1 cellular context compared by ENCODE assay signal in the genomic region with DNA sequence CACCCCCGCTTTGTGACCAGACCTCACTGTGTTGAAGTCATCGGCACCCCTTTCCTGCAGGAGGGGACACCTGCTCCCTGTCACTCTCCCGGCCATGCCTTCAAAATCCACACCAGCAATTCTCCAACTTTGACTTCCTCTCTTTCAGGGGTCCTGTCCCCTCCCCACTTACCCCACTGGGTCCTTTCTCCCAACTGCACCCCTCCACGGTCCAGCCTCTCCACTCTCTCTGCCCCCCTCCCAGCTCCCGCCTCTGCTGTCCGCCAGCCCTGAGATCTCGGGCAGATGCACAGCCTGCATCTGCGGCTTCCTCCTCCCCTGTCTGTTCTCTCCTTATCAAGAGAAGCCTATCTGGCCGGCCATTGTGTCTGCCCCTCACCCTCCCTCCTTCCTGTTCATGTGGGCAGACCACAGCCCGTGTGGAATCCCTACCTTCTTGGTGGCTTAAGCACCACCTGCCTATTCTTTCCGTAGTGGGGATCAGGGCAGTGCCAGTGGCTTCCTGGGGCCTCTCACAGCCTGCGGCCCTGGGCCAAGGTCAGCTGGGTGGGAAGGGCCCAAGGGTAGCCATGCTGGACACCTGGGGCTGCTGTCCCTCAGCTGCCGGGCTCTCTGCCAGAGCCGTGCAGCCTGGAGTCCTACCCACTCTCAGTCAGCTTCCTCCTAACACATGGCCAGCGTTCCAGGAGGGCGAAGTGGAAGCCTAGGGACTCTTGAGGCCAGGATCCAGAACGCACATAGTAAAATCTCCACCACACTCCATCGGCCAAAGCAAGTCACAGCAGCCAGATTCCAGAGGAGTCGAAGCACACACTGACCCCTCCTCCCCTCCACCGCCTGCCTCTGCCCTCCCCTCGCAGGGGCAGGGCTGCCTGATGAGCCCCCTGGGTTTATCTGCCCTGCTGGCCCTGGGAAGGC.
TF ChIP-seq lines count a peak whose summit lies in the region.

No MANE protein-coding gene starts in this region.

TF ChIP-seq in HEK293, 187 proteins besides CTCF, POLR2A, EP300 and RAD21 (continued from another document and continues in another):
- TF ChIP-seq ZNF157 (tag by site-specific recombination; IDR thresholded peaks at IDR 0.05) (no peak), ZNF114 (tag by site-specific recombination; IDR thresholded peaks at IDR 0.05) (no peak), ZNF140 (tag by site-specific recombination; IDR thresholded peaks at IDR 0.05) (no peak), ZNF791 (tag by site-specific recombination; IDR thresholded peaks at IDR 0.05) (no peak), ZNF544 (tag by site-specific recombination; IDR thresholded peaks at IDR 0.05) (no peak), SP3 (tag by site-specific recombination; IDR thresholded peaks at IDR 0.05) (no peak), ZNF221 (tag by site-specific recombination; IDR thresholded peaks at IDR 0.05; ENCODE audit: borderline replicate concordance) (no peak), YY1 (tag by site-specific recombination; IDR thresholded peaks at IDR 0.05) (0 out of 2 replicates have a peak, but pooled peaks have one; percentile 35), ZNF704 (tag by site-specific recombination; IDR thresholded peaks at IDR 0.05) (no peak), ZNF350 (tag by site-specific recombination; IDR thresholded peaks at IDR 0.05) (no peak), ZEB2 (tag by site-specific recombination; IDR thresholded peaks at IDR 0.05) (no peak; the same call in 1 of the 2 replicates), ZNF394 (tag by site-specific recombination; IDR thresholded peaks at IDR 0.05; ENCODE audit: borderline replicate concordance) (no peak), MYNN (tag by site-specific recombination; IDR thresholded peaks at IDR 0.05; ENCODE audit: borderline replicate concordance) (no peak), SP2 (tag by site-specific recombination; IDR thresholded peaks at IDR 0.05) (no peak), HOXD13 (CRISPR knock-in tag; IDR thresholded peaks at IDR 0.05; ENCODE audit: borderline replicate concordance) (no peak), ZNF571 (tag by site-specific recombination; IDR thresholded peaks at IDR 0.05) (no peak), ZBTB11 (tag by site-specific recombination; conservative IDR thresholded peaks at IDR 0.05; ENCODE audit: low read depth) (no peak), ZNF558 (tag by site-specific recombination; IDR thresholded peaks at IDR 0.05) (no peak), ZNF138 (tag by site-specific recombination; IDR thresholded peaks at IDR 0.05; ENCODE audit: borderline replicate concordance) (no peak), ZNF24 (tag by site-specific recombination; IDR thresholded peaks at IDR 0.05) (no peak), ZNF664 (tag by site-specific recombination; IDR thresholded peaks at IDR 0.05) (no peak), ZIC2 (tag by site-specific recombination; IDR thresholded peaks at IDR 0.05) (peak; percentile 73), ZNF629 (tag by site-specific recombination; IDR thresholded peaks at IDR 0.05) (no peak), ZNF843 (tag by site-specific recombination; IDR thresholded peaks at IDR 0.05) (peak; percentile 9; the same call in 1 of the 2 replicates), BCL11B (tag by site-specific recombination; IDR thresholded peaks at IDR 0.05; ENCODE audit: low read depth) (no peak), ZBTB20 (tag by site-specific recombination; IDR thresholded peaks at IDR 0.05) (no peak; the same call in 1 of the 2 replicates), ZNF521 (tag by site-specific recombination; IDR thresholded peaks at IDR 0.05) (no peak), ZNF202 (tag by site-specific recombination; IDR thresholded peaks at IDR 0.05; ENCODE audit: borderline replicate concordance) (no peak), ZNF175 (tag by site-specific recombination; IDR thresholded peaks at IDR 0.05) (no peak), ZSCAN23 (tag by site-specific recombination; IDR thresholded peaks at IDR 0.05) (no peak), KLF10 (tag by site-specific recombination; IDR thresholded peaks at IDR 0.05) (no peak), ZNF2 (tag by site-specific recombination; IDR thresholded peaks at IDR 0.05) (no peak), ZNF514 (tag by site-specific recombination; IDR thresholded peaks at IDR 0.05) (no peak), ZBTB8A (tag by site-specific recombination; IDR thresholded peaks at IDR 0.05) (no peak), ZNF324 (tag by site-specific recombination; IDR thresholded peaks at IDR 0.05) (no peak), ZNF670 (tag by site-specific recombination; IDR thresholded peaks at IDR 0.05; ENCODE audit: low read depth) (no peak), ZNF10 (tag by site-specific recombination; IDR thresholded peaks at IDR 0.05) (no peak), GFI1B (tag by site-specific recombination; IDR thresholded peaks at IDR 0.05) (no peak), KLF16 (tag by site-specific recombination; IDR thresholded peaks at IDR 0.05) (no peak), ZBTB21 (tag by site-specific recombination; IDR thresholded peaks at IDR 0.05) (no peak), ZNF76 (tag by site-specific recombination; IDR thresholded peaks at IDR 0.05; ENCODE audit: borderline replicate concordance, low read depth) (no peak), ZNF548 (tag by site-specific recombination; IDR thresholded peaks at IDR 0.05) (no peak), ZNF16 (tag by site-specific recombination; IDR thresholded peaks at IDR 0.05; ENCODE audit: low read depth) (no peak), ZNF837 (tag by site-specific recombination; IDR thresholded peaks at IDR 0.05) (no peak)
- TF ChIP-seq, protein P1, sequence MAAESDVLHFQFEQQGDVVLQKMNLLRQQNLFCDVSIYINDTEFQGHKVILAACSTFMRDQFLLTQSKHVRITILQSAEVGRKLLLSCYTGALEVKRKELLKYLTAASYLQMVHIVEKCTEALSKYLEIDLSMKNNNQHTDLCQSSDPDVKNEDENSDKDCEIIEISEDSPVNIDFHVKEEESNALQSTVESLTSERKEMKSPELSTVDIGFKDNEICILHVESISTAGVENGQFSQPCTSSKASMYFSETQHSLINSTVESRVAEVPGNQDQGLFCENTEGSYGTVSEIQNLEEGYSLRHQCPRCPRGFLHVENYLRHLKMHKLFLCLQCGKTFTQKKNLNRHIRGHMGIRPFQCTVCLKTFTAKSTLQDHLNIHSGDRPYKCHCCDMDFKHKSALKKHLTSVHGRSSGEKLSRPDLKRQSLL (tag by site-specific recombination; IDR thresholded peaks at IDR 0.05): no peak
- TF ChIP-seq, protein P2, sequence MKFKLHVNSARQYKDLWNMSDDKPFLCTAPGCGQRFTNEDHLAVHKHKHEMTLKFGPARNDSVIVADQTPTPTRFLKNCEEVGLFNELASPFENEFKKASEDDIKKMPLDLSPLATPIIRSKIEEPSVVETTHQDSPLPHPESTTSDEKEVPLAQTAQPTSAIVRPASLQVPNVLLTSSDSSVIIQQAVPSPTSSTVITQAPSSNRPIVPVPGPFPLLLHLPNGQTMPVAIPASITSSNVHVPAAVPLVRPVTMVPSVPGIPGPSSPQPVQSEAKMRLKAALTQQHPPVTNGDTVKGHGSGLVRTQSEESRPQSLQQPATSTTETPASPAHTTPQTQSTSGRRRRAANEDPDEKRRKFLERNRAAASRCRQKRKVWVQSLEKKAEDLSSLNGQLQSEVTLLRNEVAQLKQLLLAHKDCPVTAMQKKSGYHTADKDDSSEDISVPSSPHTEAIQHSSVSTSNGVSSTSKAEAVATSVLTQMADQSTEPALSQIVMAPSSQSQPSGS (tag by site-specific recombination; IDR thresholded peaks at IDR 0.05; ENCODE audit: low read depth): no peak
- TF ChIP-seq, protein P3, sequence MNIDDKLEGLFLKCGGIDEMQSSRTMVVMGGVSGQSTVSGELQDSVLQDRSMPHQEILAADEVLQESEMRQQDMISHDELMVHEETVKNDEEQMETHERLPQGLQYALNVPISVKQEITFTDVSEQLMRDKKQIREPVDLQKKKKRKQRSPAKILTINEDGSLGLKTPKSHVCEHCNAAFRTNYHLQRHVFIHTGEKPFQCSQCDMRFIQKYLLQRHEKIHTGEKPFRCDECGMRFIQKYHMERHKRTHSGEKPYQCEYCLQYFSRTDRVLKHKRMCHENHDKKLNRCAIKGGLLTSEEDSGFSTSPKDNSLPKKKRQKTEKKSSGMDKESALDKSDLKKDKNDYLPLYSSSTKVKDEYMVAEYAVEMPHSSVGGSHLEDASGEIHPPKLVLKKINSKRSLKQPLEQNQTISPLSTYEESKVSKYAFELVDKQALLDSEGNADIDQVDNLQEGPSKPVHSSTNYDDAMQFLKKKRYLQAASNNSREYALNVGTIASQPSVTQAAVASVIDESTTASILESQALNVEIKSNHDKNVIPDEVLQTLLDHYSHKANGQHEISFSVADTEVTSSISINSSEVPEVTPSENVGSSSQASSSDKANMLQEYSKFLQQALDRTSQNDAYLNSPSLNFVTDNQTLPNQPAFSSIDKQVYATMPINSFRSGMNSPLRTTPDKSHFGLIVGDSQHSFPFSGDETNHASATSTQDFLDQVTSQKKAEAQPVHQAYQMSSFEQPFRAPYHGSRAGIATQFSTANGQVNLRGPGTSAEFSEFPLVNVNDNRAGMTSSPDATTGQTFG (tag by site-specific recombination; IDR thresholded peaks at IDR 0.05; ENCODE audit: borderline replicate concordance): no peak
- TF ChIP-seq, protein P4, sequence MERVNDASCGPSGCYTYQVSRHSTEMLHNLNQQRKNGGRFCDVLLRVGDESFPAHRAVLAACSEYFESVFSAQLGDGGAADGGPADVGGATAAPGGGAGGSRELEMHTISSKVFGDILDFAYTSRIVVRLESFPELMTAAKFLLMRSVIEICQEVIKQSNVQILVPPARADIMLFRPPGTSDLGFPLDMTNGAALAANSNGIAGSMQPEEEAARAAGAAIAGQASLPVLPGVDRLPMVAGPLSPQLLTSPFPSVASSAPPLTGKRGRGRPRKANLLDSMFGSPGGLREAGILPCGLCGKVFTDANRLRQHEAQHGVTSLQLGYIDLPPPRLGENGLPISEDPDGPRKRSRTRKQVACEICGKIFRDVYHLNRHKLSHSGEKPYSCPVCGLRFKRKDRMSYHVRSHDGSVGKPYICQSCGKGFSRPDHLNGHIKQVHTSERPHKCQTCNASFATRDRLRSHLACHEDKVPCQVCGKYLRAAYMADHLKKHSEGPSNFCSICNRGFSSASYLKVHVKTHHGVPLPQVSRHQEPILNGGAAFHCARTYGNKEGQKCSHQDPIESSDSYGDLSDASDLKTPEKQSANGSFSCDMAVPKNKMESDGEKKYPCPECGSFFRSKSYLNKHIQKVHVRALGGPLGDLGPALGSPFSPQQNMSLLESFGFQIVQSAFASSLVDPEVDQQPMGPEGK (tag by site-specific recombination; IDR thresholded peaks at IDR 0.05): no peak
- TF ChIP-seq, protein P5, sequence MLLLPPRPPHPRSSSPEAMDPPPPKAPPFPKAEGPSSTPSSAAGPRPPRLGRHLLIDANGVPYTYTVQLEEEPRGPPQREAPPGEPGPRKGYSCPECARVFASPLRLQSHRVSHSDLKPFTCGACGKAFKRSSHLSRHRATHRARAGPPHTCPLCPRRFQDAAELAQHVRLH (tag by site-specific recombination; IDR thresholded peaks at IDR 0.05): no peak
- TF ChIP-seq, protein P6, sequence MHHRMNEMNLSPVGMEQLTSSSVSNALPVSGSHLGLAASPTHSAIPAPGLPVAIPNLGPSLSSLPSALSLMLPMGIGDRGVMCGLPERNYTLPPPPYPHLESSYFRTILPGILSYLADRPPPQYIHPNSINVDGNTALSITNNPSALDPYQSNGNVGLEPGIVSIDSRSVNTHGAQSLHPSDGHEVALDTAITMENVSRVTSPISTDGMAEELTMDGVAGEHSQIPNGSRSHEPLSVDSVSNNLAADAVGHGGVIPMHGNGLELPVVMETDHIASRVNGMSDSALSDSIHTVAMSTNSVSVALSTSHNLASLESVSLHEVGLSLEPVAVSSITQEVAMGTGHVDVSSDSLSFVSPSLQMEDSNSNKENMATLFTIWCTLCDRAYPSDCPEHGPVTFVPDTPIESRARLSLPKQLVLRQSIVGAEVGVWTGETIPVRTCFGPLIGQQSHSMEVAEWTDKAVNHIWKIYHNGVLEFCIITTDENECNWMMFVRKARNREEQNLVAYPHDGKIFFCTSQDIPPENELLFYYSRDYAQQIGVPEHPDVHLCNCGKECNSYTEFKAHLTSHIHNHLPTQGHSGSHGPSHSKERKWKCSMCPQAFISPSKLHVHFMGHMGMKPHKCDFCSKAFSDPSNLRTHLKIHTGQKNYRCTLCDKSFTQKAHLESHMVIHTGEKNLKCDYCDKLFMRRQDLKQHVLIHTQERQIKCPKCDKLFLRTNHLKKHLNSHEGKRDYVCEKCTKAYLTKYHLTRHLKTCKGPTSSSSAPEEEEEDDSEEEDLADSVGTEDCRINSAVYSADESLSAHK (tag by site-specific recombination; IDR thresholded peaks at IDR 0.05): no peak
